ENCODE assay signal across 1 cellular context in genomic region chr10:71280825-71281224, GRCh38.
TF ChIP-seq lines count a peak whose summit lies in the region.

No MANE protein-coding gene starts in this region.

TF ChIP-seq in K562, 482 proteins besides CTCF, POLR2A, EP300 and RAD21:
- 0 out of 2 replicates have a peak, but pooled peaks have one; percentile 46 for TF ChIP-seq OTX1 (CRISPR knock-in tag; IDR thresholded peaks at IDR 0.05)
- TF ChIP-seq ZBTB49 (CRISPR knock-in tag; IDR thresholded peaks at IDR 0.05; ENCODE audit: borderline replicate concordance) = no peak
- peak; percentile 17; the same call in 1 of the 2 replicates for TF ChIP-seq ELF4 (CRISPR knock-in tag; IDR thresholded peaks at IDR 0.05)
- TF ChIP-seq THRB (CRISPR knock-in tag; conservative IDR thresholded peaks at IDR 0.05) = 0 out of 2 replicates have a peak, but pooled peaks have one; percentile 47
- TF ChIP-seq PRDM10 (IDR thresholded peaks at IDR 0.05; ENCODE audit: partially characterized antibody) = peak; percentile 55
- no peak for TF ChIP-seq FOS (IDR thresholded peaks at IDR 0.05; ENCODE audit: extremely low read depth, insufficient read length)
- TF ChIP-seq ZKSCAN1 (IDR thresholded peaks at IDR 0.05; ENCODE audit: low read depth, low read length) = no peak
- TF ChIP-seq PURB (CRISPR knock-in tag; IDR thresholded peaks at IDR 0.05; ENCODE audit: low read depth) = no peak
- no peak for TF ChIP-seq MLLT1 (IDR thresholded peaks at IDR 0.05)
